1 cellular context compared by ENCODE assay signal in genomic region chr4:184263910-184264732, GRCh38.
TF ChIP-seq lines count a peak whose summit lies in the region.

No MANE protein-coding gene starts in this region.

TF ChIP-seq in H1, 55 proteins besides CTCF, POLR2A, EP300 and RAD21 (continued from another document):
- TF ChIP-seq CHD7 (IDR thresholded peaks at IDR 0.05; ENCODE audit: insufficient replicate concordance, low read length) (no peak), RXRA (IDR thresholded peaks at IDR 0.05; ENCODE audit: insufficient read depth, low read depth, low read length) (no peak), SRF (IDR thresholded peaks at IDR 0.05; ENCODE audit: low read depth, low read length) (no peak), BRCA1 (IDR thresholded peaks at IDR 0.05; ENCODE audit: low read depth, low read length) (no peak), ZNF274 (IDR thresholded peaks at IDR 0.05; ENCODE audit: borderline replicate concordance, extremely low read depth, low read length) (no peak), ASH2L (IDR thresholded peaks at IDR 0.05; ENCODE audit: low read length) (no peak)
